In the genomic region with DNA sequence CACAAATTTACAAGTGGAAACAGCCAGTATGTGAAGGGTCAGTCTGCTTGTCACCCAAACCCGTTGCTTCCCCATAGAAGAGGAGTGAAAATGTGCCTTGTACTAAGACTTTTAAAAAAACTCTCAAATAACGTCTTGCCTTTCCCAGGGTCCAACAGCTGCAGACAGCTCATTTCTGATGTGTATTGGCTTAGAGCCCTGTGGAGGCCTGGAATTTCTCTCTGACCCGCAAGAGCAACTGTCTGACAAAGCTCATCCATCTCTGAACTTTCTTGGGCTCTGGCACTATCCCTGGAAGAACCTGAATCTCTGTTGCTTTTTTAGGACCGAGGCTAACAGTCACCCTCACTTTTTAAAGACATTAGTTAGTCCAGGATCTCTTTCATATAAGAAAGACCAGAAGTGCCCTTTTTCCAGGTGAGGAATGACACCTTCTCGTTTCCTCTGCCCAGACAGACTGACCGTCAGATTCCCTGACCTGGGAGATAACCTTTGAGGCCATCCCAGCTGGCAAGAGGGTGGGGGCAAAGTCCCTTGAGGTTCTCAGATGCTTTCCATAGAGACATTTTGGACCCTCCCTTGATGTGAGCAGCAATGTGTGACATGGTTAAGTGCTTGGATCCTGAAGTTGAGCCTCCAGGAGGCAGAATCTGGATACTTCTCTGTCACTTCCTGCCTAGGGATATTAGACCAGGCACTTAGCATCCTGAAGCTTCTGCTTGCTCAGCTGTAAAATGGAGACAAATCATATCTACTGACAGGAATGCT, we compare ENCODE assay signal across 17 cellular contexts. TPM values are rescaled to one million over a fixed set of nuclear protein-coding genes. Genes with fewer than 3 reads are reported as not detected.
DNase-seq lines count a peak whose midpoint lies in the region; ATAC-seq and TF ChIP-seq lines count a peak whose summit lies in the region.
"Had no signal": no experiment of that assay in that cellular context is flagged by ENCODE, and none has a peak within 500 bp of the region (broad histone marks: within the 10 kb centered on the region; RNA-seq: fewer than 3 reads in every experiment).

No MANE protein-coding gene starts in this region.

- peaks cover 5% of the 10 kb centered on the region for H3K27me3 ChIP-seq in GM23338 (ENCODE audit: insufficient read depth)

- no peaks in the 10 kb centered on the region for H4K20me1 ChIP-seq in GM23338 (replicated peaks; ENCODE audit: insufficient read depth)

- ATAC-seq in GM23338 (no peak), HG03095 (IDR thresholded peaks at IDR 0.05; ENCODE audit: unreplicated experiment) (no peak), HG02571 (IDR thresholded peaks at IDR 0.05; ENCODE audit: unreplicated experiment) (no peak)

- no peaks in the 10 kb centered on the region for H3K9me2 ChIP-seq in GM23338 (ENCODE audit: insufficient read depth)

- peaks cover 43% of the 10 kb centered on the region for H3K4me1 Mint-ChIP-seq in GM23338

- DNase-seq in GM23338 (ENCODE audit: low spot score) (peak; percentile 65), astrocyte of the spinal cord (ENCODE audit: low read depth, low spot score) (peak; percentile 49), islet precursor cell (peak; percentile 70), skeletal muscle cell (ENCODE audit: low read depth) (peak; percentile 55), NCI-H1694 (lab: John Stamatoyannopoulos, UW) (no peak)
- DNase-seq: activated CD4-positive, CD25-positive, alpha-beta regulatory T cell; NCI-H1105 treated with DMSO at 0.1 percent for 48 hours; NCI-H446 treated with DMSO at 0.1 percent for 48 hours had no signal

- H3K36me3 Mint-ChIP-seq in GM23338 (ENCODE audit: low read depth), result no peaks in the 10 kb centered on the region; the same call in 2 of the 3 replicates
- H3K36me3 Mint-ChIP-seq: activated naive CD8-positive, alpha-beta T cell; CD14-positive monocyte had no signal

- TF ChIP-seq CTCF in GM23338 (conservative IDR thresholded peaks at IDR 0.05; ENCODE audit: low read depth in 2 of 2) (no peak), astrocyte of the spinal cord (IDR thresholded peaks at IDR 0.05; ENCODE audit: low read depth, low read length) (no peak)

- H3K4me3 ChIP-seq in GM23338 (no peak overlapping the region), astrocyte of the spinal cord (ENCODE audit: low read depth, low read length) (no peak overlapping the region), skeletal muscle cell (ENCODE audit: low read depth, low read length) (no peak overlapping the region)
- H3K4me3 ChIP-seq: coronary artery had no signal

- H3K27me3 Mint-ChIP-seq in GM23338 (ENCODE audit: insufficient read depth, low read depth, poor library complexity), result peaks cover 22% of the 10 kb centered on the region

- 0 out of 2 replicates have a peak, but pooled peaks cover under 1% of the 10 kb centered on the region for H3K79me2 ChIP-seq in GM23338 (replicated peaks; ENCODE audit: insufficient read depth)

- H3K4me2 ChIP-seq in GM23338, result peak overlapping the region; percentile 40

- H3K27ac ChIP-seq in GM23338 (ENCODE audit: low read depth), result 0 out of 2 replicates have a peak overlapping the region, but pooled peaks have one; percentile 3
- H3K27ac ChIP-seq: coronary artery had no signal

- H3K4me1 ChIP-seq in GM23338 (ENCODE audit: insufficient read depth), result peaks cover 32% of the 10 kb centered on the region

- in situ Hi-C loops in astrocyte of the spinal cord (cut with HindIII; ENCODE audit: low sequenced_read_pairs), result no loop called here

- H3K4me3 Mint-ChIP-seq in GM23338, result no peak overlapping the region
- H3K4me3 Mint-ChIP-seq: activated naive CD8-positive, alpha-beta T cell; CD14-positive monocyte; IgD-negative memory B cell; type B pancreatic cell had no signal

- H3F3A ChIP-seq in GM23338 (replicated peaks; ENCODE audit: low read depth), result peaks cover 30% of the 10 kb centered on the region

- no peak overlapping the region for H2AFZ ChIP-seq in GM23338

- no peak overlapping the region for H3K27ac Mint-ChIP-seq in GM23338
- H3K27ac Mint-ChIP-seq: activated naive CD8-positive, alpha-beta T cell; IgD-negative memory B cell; type B pancreatic cell had no signal

- no peaks in the 10 kb centered on the region; the same call in 2 of the 3 replicates for H3K9me3 Mint-ChIP-seq in GM23338
- H3K9me3 Mint-ChIP-seq: type B pancreatic cell had no signal

- H3K36me3 ChIP-seq in GM23338 (ENCODE audit: insufficient read depth), result no peaks in the 10 kb centered on the region

TF ChIP-seq in GM23338, 12 proteins besides CTCF, POLR2A, EP300 and RAD21:
- TF ChIP-seq ZNF331 (CRISPR knock-in tag; IDR thresholded peaks at IDR 0.05; ENCODE audit: low read depth) (no peak), EZH2 (IDR thresholded peaks at IDR 0.05; ENCODE audit: low read depth, unreplicated experiment) (no peak), EZH2phosphoT487 (IDR thresholded peaks at IDR 0.05; ENCODE audit: unreplicated experiment) (no peak), STAT1 (IDR thresholded peaks at IDR 0.05; ENCODE audit: unreplicated experiment) (no peak), CREB1 (CRISPR knock-in tag; IDR thresholded peaks at IDR 0.05; ENCODE audit: low read depth) (no peak), ZNF114 (CRISPR knock-in tag; IDR thresholded peaks at IDR 0.05) (no peak)
- TF ChIP-seq, protein P1, sequence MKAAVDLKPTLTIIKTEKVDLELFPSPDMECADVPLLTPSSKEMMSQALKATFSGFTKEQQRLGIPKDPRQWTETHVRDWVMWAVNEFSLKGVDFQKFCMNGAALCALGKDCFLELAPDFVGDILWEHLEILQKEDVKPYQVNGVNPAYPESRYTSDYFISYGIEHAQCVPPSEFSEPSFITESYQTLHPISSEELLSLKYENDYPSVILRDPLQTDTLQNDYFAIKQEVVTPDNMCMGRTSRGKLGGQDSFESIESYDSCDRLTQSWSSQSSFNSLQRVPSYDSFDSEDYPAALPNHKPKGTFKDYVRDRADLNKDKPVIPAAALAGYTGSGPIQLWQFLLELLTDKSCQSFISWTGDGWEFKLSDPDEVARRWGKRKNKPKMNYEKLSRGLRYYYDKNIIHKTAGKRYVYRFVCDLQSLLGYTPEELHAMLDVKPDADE (IDR thresholded peaks at IDR 0.05), result no peak
TF ChIP-seq in GM23338: peak in this region for 0.

RNA-seq across cellular contexts. Expression of a gene that starts 4.4 kb away (rescaled TPM):
- total RNA-seq in GM23338 (2014; rRNA removed; shearing (Covaris generic)), result 28.4 and 29.9 TPM in 2 replicates
- polyA plus RNA-seq in GM23338 (2016; fragmentation: Nextera tagmentation; extraction: Ambion mirVana), result 11.2 and 12.0 TPM in 2 replicates
- total RNA-seq: Daoy, pulmonary artery endothelial cell had no signal
- polyA plus RNA-seq: CD14-positive monocyte, IgD-negative memory B cell had no signal

RNA-seq across cellular contexts. Expression of a gene that starts 32.7 kb away (rescaled TPM):
- total RNA-seq in GM23338 (2014; rRNA removed; shearing (Covaris generic)), result 48.7 and 58.2 TPM in 2 replicates
- 11.1 and 11.9 TPM in 2 replicates for polyA plus RNA-seq in GM23338 (2016; fragmentation: Nextera tagmentation; extraction: Ambion mirVana)

RNA-seq across cellular contexts. Expression of a gene that starts 42.0 kb away (rescaled TPM):
- 131 and 138 TPM in 2 replicates for total RNA-seq in GM23338 (2014; rRNA removed; shearing (Covaris generic))
- polyA plus RNA-seq in GM23338 (2016; fragmentation: Nextera tagmentation; extraction: Ambion mirVana), result 40.5 and 42.0 TPM in 2 replicates
